1 cellular context compared by ENCODE assay signal in the genomic region with DNA sequence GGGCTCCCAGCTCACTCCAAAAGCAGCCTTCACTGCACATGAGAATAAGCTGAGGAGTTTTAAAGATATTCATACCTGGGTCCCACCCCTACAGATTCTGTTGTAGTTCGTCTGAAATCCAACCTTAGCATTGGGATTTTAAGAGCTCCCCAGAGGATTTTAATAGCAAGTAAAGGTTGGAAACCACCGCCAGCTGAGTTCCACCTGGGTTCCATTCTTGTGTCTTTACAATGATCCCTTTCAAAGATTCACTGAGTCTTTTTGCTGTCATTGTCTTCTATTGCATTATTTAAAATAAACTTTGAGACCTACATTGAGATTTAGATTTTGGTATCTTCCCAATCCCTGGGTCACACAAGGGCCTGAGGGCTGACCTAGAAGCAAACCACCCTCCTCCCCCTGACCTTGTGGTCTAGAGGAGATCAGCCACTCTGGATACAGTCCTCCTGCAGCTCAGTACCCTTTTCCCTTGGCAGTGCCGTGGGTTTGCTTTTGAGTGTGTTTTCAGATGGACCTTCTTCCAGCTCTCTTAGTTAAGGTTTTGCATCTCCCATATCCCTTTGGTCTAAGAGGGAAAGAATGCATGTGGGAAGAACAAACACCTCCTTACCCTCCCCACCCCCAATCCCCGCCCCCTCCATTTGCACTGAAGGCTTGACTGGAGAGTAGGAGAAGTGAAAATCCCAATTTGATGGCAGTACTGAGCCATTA.
TF ChIP-seq lines count a peak whose summit lies in the region.

No MANE protein-coding gene starts in this region.

TF ChIP-seq in GM12878, 131 proteins besides CTCF, POLR2A, EP300 and RAD21:
- TF ChIP-seq, protein P1, sequence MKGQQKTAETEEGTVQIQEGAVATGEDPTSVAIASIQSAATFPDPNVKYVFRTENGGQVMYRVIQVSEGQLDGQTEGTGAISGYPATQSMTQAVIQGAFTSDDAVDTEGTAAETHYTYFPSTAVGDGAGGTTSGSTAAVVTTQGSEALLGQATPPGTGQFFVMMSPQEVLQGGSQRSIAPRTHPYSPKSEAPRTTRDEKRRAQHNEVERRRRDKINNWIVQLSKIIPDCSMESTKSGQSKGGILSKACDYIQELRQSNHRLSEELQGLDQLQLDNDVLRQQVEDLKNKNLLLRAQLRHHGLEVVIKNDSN (IDR thresholded peaks at IDR 0.05; ENCODE audit: borderline replicate concordance, extremely low read length, insufficient read depth, low read depth, low read length), result no peak
- no peak for TF ChIP-seq IKZF1 (conservative IDR thresholded peaks at IDR 0.05)
- TF ChIP-seq RELA (IDR thresholded peaks at IDR 0.05; ENCODE audit: borderline replicate concordance, partially characterized antibody), result no peak
- TF ChIP-seq SRF (IDR thresholded peaks at IDR 0.05; ENCODE audit: low read depth in 2 of 2, low read length in 2 of 2), result no peak
- no peak for TF ChIP-seq PML (IDR thresholded peaks at IDR 0.05; ENCODE audit: low read length)
- TF ChIP-seq MXI1 (IDR thresholded peaks at IDR 0.05; ENCODE audit: low read depth, low read length), result no peak
- no peak for TF ChIP-seq TCF12 (IDR thresholded peaks at IDR 0.05; ENCODE audit: low read depth, low read length)
- TF ChIP-seq NFXL1 (IDR thresholded peaks at IDR 0.05; ENCODE audit: borderline replicate concordance), result no peak
- TF ChIP-seq FOS (IDR thresholded peaks at IDR 0.05; ENCODE audit: borderline replicate concordance, extremely low read depth, insufficient read length), result no peak
- TF ChIP-seq MYC (IDR thresholded peaks at IDR 0.05; ENCODE audit: insufficient read depth, insufficient read length, insufficient replicate concordance, low read length, severe bottlenecking), result no peak
- no peak for TF ChIP-seq RB1 (IDR thresholded peaks at IDR 0.05; ENCODE audit: borderline replicate concordance)
- no peak for TF ChIP-seq IKZF2 (IDR thresholded peaks at IDR 0.05)
- TF ChIP-seq CBX5 (IDR thresholded peaks at IDR 0.05; ENCODE audit: low read depth), result no peak
